In the genomic region with DNA sequence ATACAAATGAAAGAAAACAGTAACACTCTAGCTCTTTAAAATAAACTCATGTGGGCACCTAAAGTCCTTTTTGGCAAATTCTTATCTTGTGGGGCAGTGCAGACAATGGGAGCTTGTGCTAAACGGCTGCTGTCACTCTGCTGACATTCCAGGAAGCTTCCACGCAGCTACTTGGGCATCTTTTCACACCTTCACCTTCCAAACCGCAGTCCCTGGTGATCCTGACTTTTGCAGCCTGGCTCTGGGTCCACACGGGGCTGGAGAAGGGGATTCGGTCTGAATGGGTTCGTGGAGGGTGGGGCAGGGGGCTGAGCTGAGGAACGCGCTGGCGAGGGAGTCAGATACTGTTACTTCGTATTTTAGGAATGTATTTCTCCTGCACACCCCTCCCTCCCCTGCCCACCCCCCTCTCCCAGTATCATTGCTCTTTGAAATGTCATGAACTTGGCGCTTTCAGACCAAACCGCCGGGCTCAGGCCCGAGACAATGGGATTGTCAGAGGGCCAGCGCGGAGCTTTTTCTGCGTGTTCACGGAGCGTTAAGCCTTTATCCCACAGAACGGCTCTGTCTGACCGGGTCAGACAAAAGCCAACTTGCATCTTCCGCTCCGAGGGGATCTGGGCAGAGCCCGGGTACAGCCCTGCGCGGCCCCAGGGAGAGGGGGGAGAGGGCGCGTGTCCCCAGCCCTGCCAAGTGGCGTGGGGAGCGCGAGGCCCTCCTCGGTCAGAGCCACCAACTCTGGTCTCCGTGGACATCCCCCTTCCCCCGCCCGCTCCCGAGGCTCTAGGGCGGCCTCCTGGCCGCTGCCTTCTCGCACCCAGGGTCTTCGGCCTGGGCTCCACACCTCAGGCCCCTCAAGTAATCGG, we compare ENCODE assay signal across 13 cellular contexts.
DNase-seq lines count a peak whose midpoint lies in the region; ATAC-seq, FAIRE-seq and TF ChIP-seq lines count a peak whose summit lies in the region.
"Had no signal": no experiment of that assay in that cellular context is flagged by ENCODE, and none has a peak within 500 bp of the region (broad histone marks: within the 10 kb centered on the region; RNA-seq: fewer than 3 reads in every experiment).

No MANE protein-coding gene starts in this region.

- H3K9ac ChIP-seq in HUES64 (ENCODE audit: low read depth, low read length) (no peak overlapping the region), HepG2 (ENCODE audit: insufficient read depth, low read depth, low read length) (no peak overlapping the region)
- H3K9ac ChIP-seq: KMS-11 had no signal

- H3K27ac ChIP-seq in HUES64 (ENCODE audit: low read depth, low read length) (no peak overlapping the region), HepG2 (ENCODE audit: extremely low read length, insufficient read depth, low read length) (no peak overlapping the region), transverse colon (no peak overlapping the region)
- H3K27ac ChIP-seq: KMS-11, SJSA1 had no signal

- TF ChIP-seq POLR2A in HepG2 (IDR thresholded peaks at IDR 0.05; ENCODE audit: insufficient read depth in 1 of 2, low read depth in 2 of 2, low read length in 2 of 2) (no peak), transverse colon (IDR thresholded peaks at IDR 0.05) (no peak)

- H3K4me1 Mint-ChIP-seq in brain = peaks cover 20% of the 10 kb centered on the region
- H3K4me1 Mint-ChIP-seq in stimulated activated effector memory CD8-positive, alpha-beta T cell treated with anti-CD3 and anti-CD28 coated beads, Interleukin-12 subunit alpha, Interleukin-12 subunit beta, amount 100 ng/mL, for 72 hours = peaks cover 28% of the 10 kb centered on the region

- no peak for FAIRE-seq in HepG2 (lab: Jason Lieb, UNC)
- FAIRE-seq: endometrium had no signal

- peak overlapping the region; percentile 48 to 91 (median 84) for H3K4me3 Mint-ChIP-seq in brain
- H3K4me3 Mint-ChIP-seq in stimulated activated effector memory CD8-positive, alpha-beta T cell treated with anti-CD3 and anti-CD28 coated beads, Interleukin-12 subunit alpha, Interleukin-12 subunit beta, amount 100 ng/mL, for 72 hours = peak overlapping the region; percentile 30
- H3K4me3 Mint-ChIP-seq: activated naive CD4-positive, alpha-beta T cell treated with anti-CD3 and anti-CD28 coated beads, Interleukin-2, amount 10 ng/mL, durations not matched to agents 7 days and 5 days had no signal

- peak overlapping the region; percentile 7; the same call in 1 of the 2 replicates for H3K4me2 ChIP-seq in HepG2 (ENCODE audit: low read depth, low read length)
- H3K4me2 ChIP-seq: KMS-11 had no signal

- H3K4me1 ChIP-seq in HUES64 (ENCODE audit: insufficient read depth, low read length) (peaks cover 12% of the 10 kb centered on the region; the same call in 1 of the 2 replicates), HepG2 (ENCODE audit: insufficient read depth, low read length) (peaks cover 25% of the 10 kb centered on the region), transverse colon (peaks cover 13 to 54% (median 35%) of the 10 kb centered on the region in 4 donors)

- H3K36me3 ChIP-seq in HUES64 (ENCODE audit: insufficient read depth, low read length) (no peaks in the 10 kb centered on the region), HepG2 (replicated peaks in 1 of 2; ENCODE audit: control insufficient read depth in 1 of 2, insufficient read depth in 2 of 2, low read length in 2 of 2) (no peaks in the 10 kb centered on the region), transverse colon (no peaks in the 10 kb centered on the region)
- H3K36me3 ChIP-seq: SJSA1 had no signal

- BruUV-seq in HepG2 (replicated peaks; lab: Mats Ljungman, UMichigan) = no TSS peak

- POLR2A ChIA-PET in HepG2 (lab: Yijun Ruan, JAX) = no interaction called here

- H3K27me3 ChIP-seq in HUES64 (ENCODE audit: insufficient read depth, low read length) = peaks cover 100% of the 10 kb centered on the region
- H3K27me3 ChIP-seq in HepG2 (ENCODE audit: control insufficient read depth in 1 of 2, insufficient read depth in 2 of 2, low read length in 2 of 2) = peaks cover 13 to 91% of the 10 kb centered on the region in 2 experiments; a peak in 4 of 5 replicates
- H3K27me3 ChIP-seq in transverse colon = peaks cover 99% of the 10 kb centered on the region

- intact Hi-C loops in HepG2 (cut with micrococcal nuclease; ENCODE audit: unreplicated experiment) (loop anchor here (1.0 to 10.0 kb wide), 3 partner anchors 152 to 384 kb away; no protein-coding TSS in a partner anchor), transverse colon (cut with DNase I; ENCODE audit: low total_unique reads) (no loop called here)

- ATAC-seq in HepG2 (no peak), GM19467 (IDR thresholded peaks at IDR 0.05; ENCODE audit: unreplicated experiment) (no peak)
- no peak for ATAC-seq in stimulated activated effector memory CD8-positive, alpha-beta T cell treated with anti-CD3 and anti-CD28 coated beads, Interleukin-12 subunit alpha, Interleukin-12 subunit beta, amount 100 ng/mL, for 72 hours

- TF ChIP-seq CTCF in brain (conservative IDR thresholded peaks at IDR 0.05) = no peak
- no peak for TF ChIP-seq CTCF in HepG2 (CRISPR knock-in tag; IDR thresholded peaks at IDR 0.05)
- TF ChIP-seq CTCF in transverse colon (IDR thresholded peaks at IDR 0.05) = no peak
- no peak for TF ChIP-seq CTCF in foreskin fibroblast (IDR thresholded peaks at IDR 0.05; ENCODE audit: low read depth, low read length)

- H3K9me3 ChIP-seq in HUES64 (ENCODE audit: insufficient read depth, low read depth, low read length) = no peaks in the 10 kb centered on the region
- H3K9me3 ChIP-seq in HepG2 (ENCODE audit: low read length) = no peaks in the 10 kb centered on the region
- H3K9me3 ChIP-seq in transverse colon = no peaks in the 10 kb centered on the region
- H3K9me3 ChIP-seq: SJSA1 had no signal

- no peaks in the 10 kb centered on the region for H3K79me2 ChIP-seq in HepG2 (ENCODE audit: insufficient read depth, low read length)

- no peak overlapping the region for H2AFZ ChIP-seq in HepG2 (ENCODE audit: low read length)

- peaks cover 0 to 3% (median 0%) of the 10 kb centered on the region in 5 experiments for H3K9me3 Mint-ChIP-seq in brain
- H3K9me3 Mint-ChIP-seq in stimulated activated effector memory CD8-positive, alpha-beta T cell treated with anti-CD3 and anti-CD28 coated beads, Interleukin-12 subunit alpha, Interleukin-12 subunit beta, amount 100 ng/mL, for 72 hours = no peaks in the 10 kb centered on the region
- H3K9me3 Mint-ChIP-seq: activated naive CD4-positive, alpha-beta T cell treated with anti-CD3 and anti-CD28 coated beads, Interleukin-2, amount 10 ng/mL, durations not matched to agents 7 days and 5 days had no signal

- H3K36me3 Mint-ChIP-seq in brain = no peaks in the 10 kb centered on the region
- no peaks in the 10 kb centered on the region for H3K36me3 Mint-ChIP-seq in stimulated activated effector memory CD8-positive, alpha-beta T cell treated with anti-CD3 and anti-CD28 coated beads, Interleukin-12 subunit alpha, Interleukin-12 subunit beta, amount 100 ng/mL, for 72 hours
- H3K36me3 Mint-ChIP-seq: activated naive CD4-positive, alpha-beta T cell treated with anti-CD3 and anti-CD28 coated beads, Interleukin-2, amount 10 ng/mL, durations not matched to agents 7 days and 5 days had no signal

- CTCF ChIA-PET in HepG2 (lab: Yijun Ruan, JAX; ENCODE audit: low intra/inter-chr PET ratio, low total read pairs) = interaction anchor here (1.5 kb wide), 1 partner anchor 387 kb away, joined by 7 read pairs; no protein-coding TSS in a partner anchor

- DNase-seq in HepG2 (ENCODE audit: low spot score) (no peak), transverse colon (no peak), foreskin fibroblast (no peak)
- no peak for DNase-seq in stimulated activated effector memory CD8-positive, alpha-beta T cell treated with anti-CD3 and anti-CD28 coated beads, Interleukin-12 subunit alpha, Interleukin-12 subunit beta, amount 100 ng/mL, for 72 hours (ENCODE audit: low spot score in 2 of 2)
- DNase-seq: activated CD4-positive, alpha-beta T cell treated with anti-CD3 and anti-CD28 coated beads, Interleukin-2, amount 50 U/mL, for 48 hours; activated naive CD4-positive, alpha-beta T cell treated with anti-CD3 and anti-CD28 coated beads, Interleukin-2, amount 10 ng/mL, durations not matched to agents 7 days and 5 days; DMS79 had no signal

- H3K27me3 Mint-ChIP-seq in brain = peaks cover 100% of the 10 kb centered on the region

- peak overlapping the region; percentile 4; the same call in 1 of the 2 replicates for H3K4me3 ChIP-seq in HUES64 (ENCODE audit: low read length)
- no peak overlapping the region for H3K4me3 ChIP-seq in HepG2 (replicated peaks in 1 of 3; ENCODE audit: insufficient read depth in 1 of 3, low read depth in 2 of 3, low read length in 3 of 3)
- peak overlapping the region in 2 of 4 donors; percentile 14 to 28 for H3K4me3 ChIP-seq in transverse colon
- no peak overlapping the region for H3K4me3 ChIP-seq in foreskin fibroblast (ENCODE audit: low read depth in 1 of 2, low read length in 2 of 2)
- H3K4me3 ChIP-seq: SJSA1 had no signal

- TF ChIP-seq EP300 in HepG2 (IDR thresholded peaks at IDR 0.05; ENCODE audit: low read depth in 2 of 2, low read length in 2 of 2) (no peak), HepG2 (CRISPR knock-in tag; IDR thresholded peaks at IDR 0.05; ENCODE audit: borderline replicate concordance) (no peak), transverse colon (IDR thresholded peaks at IDR 0.05; ENCODE audit: low read depth) (no peak)

- no peak overlapping the region for H3K27ac Mint-ChIP-seq in brain
- H3K27ac Mint-ChIP-seq in stimulated activated effector memory CD8-positive, alpha-beta T cell treated with anti-CD3 and anti-CD28 coated beads, Interleukin-12 subunit alpha, Interleukin-12 subunit beta, amount 100 ng/mL, for 72 hours = no peak overlapping the region
- H3K27ac Mint-ChIP-seq: activated naive CD4-positive, alpha-beta T cell treated with anti-CD3 and anti-CD28 coated beads, Interleukin-2, amount 10 ng/mL, durations not matched to agents 7 days and 5 days had no signal

- TF ChIP-seq RAD21 in HepG2 (CRISPR knock-in tag; IDR thresholded peaks at IDR 0.05) = no peak

- WGBS in HUES64 = 5% methylated on average over 38 of the region's 41 CpGs
- 36% methylated on average over 30 of the region's 41 CpGs for WGBS in HepG2 (ENCODE audit: low lambda C conversion rate)
- 0 to 5% methylated on average over 2 to 24 of the region's 41 CpGs for WGBS in transverse colon (ENCODE audit: low coverage in 1 of 2), 2 donors

- H4K20me1 ChIP-seq in HepG2 (ENCODE audit: insufficient read depth, low read length) = 0 out of 2 replicates have a peak, but pooled peaks cover 4% of the 10 kb centered on the region

- in situ Hi-C loops in HepG2 (cut with HindIII; ENCODE audit: extremely low pct_ligation_motif_present, low pct_unique_long_range_greater_than_20kb) (loop anchor here (25.0 kb wide), 1 partner anchor 381 kb away; no protein-coding TSS in a partner anchor), transverse colon (cut with MboI; ENCODE audit: low pct_ligation_motif_present in 1 of 4, low pct_unique_long_range_greater_than_20kb in 1 of 4, low sequenced_read_pairs in 3 of 4) (loop anchor here in 3 of 4 donors (25.0 kb wide), 1 partner anchor 381 kb away; no protein-coding TSS in a partner anchor)

TF ChIP-seq in HepG2, 621 proteins besides CTCF, POLR2A, EP300 and RAD21 (continues in another document):
- no peak for TF ChIP-seq SMAD9 (CRISPR knock-in tag; IDR thresholded peaks at IDR 0.05)
- TF ChIP-seq CENPT (CRISPR knock-in tag; IDR thresholded peaks at IDR 0.05; ENCODE audit: low read depth) = no peak
- TF ChIP-seq ZNF17 (CRISPR knock-in tag; IDR thresholded peaks at IDR 0.05) = no peak
- no peak for TF ChIP-seq GZF1 (CRISPR knock-in tag; IDR thresholded peaks at IDR 0.05)
